ENCODE assay signal across 3 cellular contexts in genomic region chr6:40511884-40512283, GRCh38.
"Had no signal": no experiment of that assay in that cellular context is flagged by ENCODE, and none has a peak within 500 bp of the region (broad histone marks: within the 10 kb centered on the region; RNA-seq: fewer than 3 reads in every experiment).

No MANE protein-coding gene starts in this region.

- ATAC-seq: GM12878 had no signal

- DNase-seq: GDM1, GF-D8 had no signal

- H3K4me3 ChIP-seq: GM12878 had no signal
